In genomic region chr5:78953092-78953800, GRCh38 we compare ENCODE assay signal across 9 cellular contexts. TPM values are rescaled to one million over a fixed set of nuclear protein-coding genes. Genes with fewer than 3 reads are reported as not detected.
A peak's percentile ranks its signal among the peaks of the same experiment; 100 is the strongest.
DNase-seq lines count a peak whose midpoint lies in the region; ATAC-seq, FAIRE-seq and TF ChIP-seq lines count a peak whose summit lies in the region.
"Had no signal": no experiment of that assay in that cellular context is flagged by ENCODE, and none has a peak within 500 bp of the region (broad histone marks: within the 10 kb centered on the region; RNA-seq: fewer than 3 reads in every experiment).

No MANE protein-coding gene starts in this region.

- peak; percentile 27 for DNase-seq in GM10248 (ENCODE audit: extremely low spot score)
- peak; percentile 10 for DNase-seq in HTR-8/SVneo (ENCODE audit: insufficient read length, low spot score)
- DNase-seq in foreskin keratinocyte: peak; percentile 43 to 69
- no peak for DNase-seq in NCI-H510A treated with DMSO at 0.1 percent for 48 hours (lab: John Stamatoyannopoulos, UW)
- no peak for DNase-seq in NCI-H82 treated with DMSO at 0.1 percent for 48 hours (lab: John Stamatoyannopoulos, UW; ENCODE audit: unreplicated experiment)
- DNase-seq: anterior cingulate cortex had no signal

- ATAC-seq in GM19351 (IDR thresholded peaks at IDR 0.05; ENCODE audit: unreplicated experiment): peak; percentile 54
- peak; percentile 35 for ATAC-seq in foreskin keratinocyte
- no peak for ATAC-seq in GM21367 (IDR thresholded peaks at IDR 0.05; ENCODE audit: unreplicated experiment)
- ATAC-seq in GM18873 (IDR thresholded peaks at IDR 0.05; ENCODE audit: low FRiP score, unreplicated experiment): no peak

- TF ChIP-seq CTCF in GM10248 (IDR thresholded peaks at IDR 0.05; ENCODE audit: control extremely low read depth, extremely low read depth, low read depth, missing control alignments) (no peak), foreskin keratinocyte (conservative IDR thresholded peaks at IDR 0.05) (no peak)

- H3K4me1 ChIP-seq in foreskin keratinocyte: no peaks in the 10 kb centered on the region

- FAIRE-seq in HTR-8/SVneo (lab: Jason Lieb, UNC): no peak

- POLR2A ChIA-PET in GM10248 (lab: Yijun Ruan, JAX): no interaction called here

- H3K27me3 ChIP-seq in foreskin keratinocyte: no peaks in the 10 kb centered on the region

- H3K27ac ChIP-seq in foreskin keratinocyte: no peak overlapping the region

- CTCF ChIA-PET in GM10248 (lab: Yijun Ruan, JAX): no interaction called here

RNA-seq across cellular contexts. Expression of gene ARSB, which starts 31.9 kb away (rescaled TPM):
- total RNA-seq in foreskin keratinocyte: 8.3 and 8.4 TPM in 2 replicates
- 2.8 and 3.2 TPM in 2 replicates for polyA plus RNA-seq in foreskin keratinocyte

Comparison
In these comparisons a context has a peak if more than half of its experiments do, and no peak if none do; other contexts are left out.
1. DNase-seq: peak in GM10248 (single experiment), HTR-8/SVneo (single experiment) and foreskin keratinocyte (2 of 2); none in NCI-H510A treated with DMSO at 0.1 percent for 48 hours (single experiment) and NCI-H82 treated with DMSO at 0.1 percent for 48 hours (single experiment).
2. ATAC-seq: peak in GM19351 (single experiment) and foreskin keratinocyte (single experiment); none in GM21367 (single experiment) and GM18873 (single experiment).